2 cellular contexts compared by ENCODE assay signal in genomic region chr5:146622391-146622790, GRCh38.
TF ChIP-seq lines count a peak whose summit lies in the region.

No MANE protein-coding gene starts in this region.

TF ChIP-seq in liver, 16 proteins besides CTCF, POLR2A, EP300 and RAD21 (continued from another document):
- TF ChIP-seq ATF3 (IDR thresholded peaks at IDR 0.05) (no peak), NR2F2 (IDR thresholded peaks at IDR 0.05) (no peak), YY1 (IDR thresholded peaks at IDR 0.05) (no peak), MAX (IDR thresholded peaks at IDR 0.05) (no peak), FOXA1 (IDR thresholded peaks at IDR 0.05) (no peak), HNF4A (conservative IDR thresholded peaks at IDR 0.05) (no peak), TAF1 (conservative IDR thresholded peaks at IDR 0.05) (no peak), REST (IDR thresholded peaks at IDR 0.05) (no peak)

TF ChIP-seq in HepG2, 621 proteins besides CTCF, POLR2A, EP300 and RAD21 (continued from another document):
- no peak for TF ChIP-seq FOXO4 (CRISPR knock-in tag; conservative IDR thresholded peaks at IDR 0.05)
- TF ChIP-seq ZHX1 (CRISPR knock-in tag; IDR thresholded peaks at IDR 0.05; ENCODE audit: low read depth) = no peak
- TF ChIP-seq MIXL1 (CRISPR knock-in tag; IDR thresholded peaks at IDR 0.05) = no peak
